ENCODE assay signal across 1 cellular context in genomic region chr2:46701152-46701551, GRCh38.
TF ChIP-seq lines count a peak whose summit lies in the region.

No MANE protein-coding gene starts in this region.

TF ChIP-seq in IMR-90, 13 proteins besides CTCF, POLR2A, EP300 and RAD21 (continued from another document):
- TF ChIP-seq ELK1 (IDR thresholded peaks at IDR 0.05; ENCODE audit: borderline replicate concordance, low read depth, low read length) (no peak), MXI1 (IDR thresholded peaks at IDR 0.05; ENCODE audit: borderline replicate concordance, low read depth, low read length) (no peak), FOS (IDR thresholded peaks at IDR 0.05; ENCODE audit: low read depth, low read length) (peak; percentile 64), CEBPB (IDR thresholded peaks at IDR 0.05; ENCODE audit: low read depth, low read length) (0 out of 2 replicates have a peak, but pooled peaks have one; percentile 9), RFX5 (IDR thresholded peaks at IDR 0.05; ENCODE audit: low read depth, low read length) (no peak), MAZ (IDR thresholded peaks at IDR 0.05; ENCODE audit: borderline replicate concordance, low read depth, low read length) (no peak), MAFK (IDR thresholded peaks at IDR 0.05; ENCODE audit: low read depth, low read length) (no peak), BHLHE40 (IDR thresholded peaks at IDR 0.05; ENCODE audit: low read depth, low read length) (peak; percentile 53; the same call in 1 of the 2 replicates), NFE2L2 (IDR thresholded peaks at IDR 0.05; ENCODE audit: low read depth, low read length) (no peak), USF2 (IDR thresholded peaks at IDR 0.05; ENCODE audit: low read depth, low read length) (no peak), CHD1 (IDR thresholded peaks at IDR 0.05; ENCODE audit: low read depth, low read length) (no peak), RCOR1 (IDR thresholded peaks at IDR 0.05; ENCODE audit: insufficient replicate concordance, low read length) (no peak)
